Comparison of ENCODE assay signal across 8 cellular contexts in the genomic region with DNA sequence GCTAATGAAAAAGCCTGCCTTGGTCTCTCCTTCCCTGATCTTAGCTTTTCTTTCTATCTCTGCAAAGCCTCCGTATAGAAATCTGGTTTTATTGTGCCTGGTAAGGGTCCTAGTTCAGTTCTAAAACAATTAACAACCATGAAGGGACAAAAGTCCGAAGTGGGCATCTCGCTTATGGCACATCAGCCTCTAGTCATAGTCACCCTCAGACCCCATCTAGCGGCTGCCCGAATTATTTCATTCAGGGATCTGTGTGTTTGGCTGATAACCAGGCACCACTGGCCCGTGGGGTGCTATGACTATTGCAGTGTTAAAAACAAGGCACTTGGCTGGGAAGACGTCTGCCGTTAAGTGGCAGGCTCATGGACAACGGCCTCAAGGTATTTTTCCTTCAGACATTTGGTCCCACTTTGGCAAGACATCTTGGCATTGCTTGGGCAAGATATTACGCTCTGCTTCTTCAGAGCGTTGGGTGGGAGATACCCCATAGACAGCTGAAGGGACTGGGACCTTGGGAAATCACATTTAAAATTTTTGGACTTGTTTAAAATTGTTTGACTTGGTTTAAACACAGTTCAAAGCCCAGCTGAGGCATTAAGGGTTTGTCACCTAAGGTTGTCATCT.
DNase-seq lines count a peak whose midpoint lies in the region; ATAC-seq and TF ChIP-seq lines count a peak whose summit lies in the region.

No MANE protein-coding gene starts in this region.

- H3K36me3 Mint-ChIP-seq in activated CD4-positive, alpha-beta T cell treated with anti-CD3 and anti-CD28 coated beads, Interleukin-2, amount 10 ng/mL, durations not matched to agents 7 days and 5 days (ENCODE audit: low read depth), result no peaks in the 10 kb centered on the region
- no peaks in the 10 kb centered on the region for H3K36me3 Mint-ChIP-seq in mesothelial cell of epicardium

- no peak overlapping the region for H3K27ac Mint-ChIP-seq in activated CD4-positive, alpha-beta T cell treated with anti-CD3 and anti-CD28 coated beads, Interleukin-2, amount 10 ng/mL, durations not matched to agents 7 days and 5 days
- no peak overlapping the region for H3K27ac Mint-ChIP-seq in mesothelial cell of epicardium

- no peaks in the 10 kb centered on the region for H3K9me3 Mint-ChIP-seq in activated CD4-positive, alpha-beta T cell treated with anti-CD3 and anti-CD28 coated beads, Interleukin-2, amount 10 ng/mL, durations not matched to agents 7 days and 5 days
- H3K9me3 Mint-ChIP-seq in mesothelial cell of epicardium, result no peaks in the 10 kb centered on the region

- H3K4me3 Mint-ChIP-seq in activated CD4-positive, alpha-beta T cell treated with anti-CD3 and anti-CD28 coated beads, Interleukin-2, amount 10 ng/mL, durations not matched to agents 7 days and 5 days, result no peak overlapping the region
- no peak overlapping the region for H3K4me3 Mint-ChIP-seq in mesothelial cell of epicardium

- peak; percentile 73 for TF ChIP-seq CTCF in mesothelial cell of epicardium (IDR thresholded peaks at IDR 0.05; ENCODE audit: unreplicated experiment)

- no peaks in the 10 kb centered on the region for H3K4me1 Mint-ChIP-seq in activated CD4-positive, alpha-beta T cell treated with anti-CD3 and anti-CD28 coated beads, Interleukin-2, amount 10 ng/mL, durations not matched to agents 7 days and 5 days
- H3K4me1 Mint-ChIP-seq in mesothelial cell of epicardium, result peaks cover 12% of the 10 kb centered on the region

- POLR2A ChIA-PET in activated CD4-positive, alpha-beta T cell treated with anti-CD3 and anti-CD28 coated beads, Interleukin-2, amount 10 ng/mL, durations not matched to agents 7 days and 5 days (lab: Charles Lee), result no interaction called here

- CTCF ChIA-PET in activated CD4-positive, alpha-beta T cell treated with anti-CD3 and anti-CD28 coated beads, Interleukin-2, amount 10 ng/mL, durations not matched to agents 7 days and 5 days (lab: Charles Lee), result interaction anchor here (0.7 kb wide), 1 partner anchor 17 kb away, joined by 3 read pairs; no protein-coding TSS in a partner anchor

- peaks cover 9% of the 10 kb centered on the region for H3K27me3 Mint-ChIP-seq in activated CD4-positive, alpha-beta T cell treated with anti-CD3 and anti-CD28 coated beads, Interleukin-2, amount 10 ng/mL, durations not matched to agents 7 days and 5 days
- peaks cover 7% of the 10 kb centered on the region for H3K27me3 Mint-ChIP-seq in mesothelial cell of epicardium (ENCODE audit: low read depth)

- DNase-seq in C1 segment of cervical spinal cord (lab: John Stamatoyannopoulos, UW) (peak in 9 of 14 donors; percentile 9 to 55 (median 18)), NCI-H524 treated with DMSO at 0.1 percent for 48 hours (lab: John Stamatoyannopoulos, UW) (peak; percentile 38), mesothelial cell of epicardium (ENCODE audit: low spot score in 2 of 2, unreplicated experiment in 2 of 2) (peak in 1 of 2 experiments; percentile 69)
- peak; percentile 68 for DNase-seq in activated CD4-positive, alpha-beta T cell treated with anti-CD3 and anti-CD28 coated beads, Interleukin-2, amount 10 ng/mL, durations not matched to agents 7 days and 5 days
- peak; percentile 9 for DNase-seq in effector CD8-positive, alpha-beta T cell (lab: John Stamatoyannopoulos, UW)
- DNase-seq in stimulated activated CD8-positive, alpha-beta memory T cell treated with anti-CD3 and anti-CD28 coated beads, Interleukin-4, amount 100 ng/mL, for 24 hours (ENCODE audit: low read depth), result peak; percentile 45

- peak; percentile 79 for ATAC-seq in GM19025 (IDR thresholded peaks at IDR 0.05; ENCODE audit: low read depth, unreplicated experiment)
- ATAC-seq in HG03196 (IDR thresholded peaks at IDR 0.05; ENCODE audit: unreplicated experiment), result peak; percentile 72
